ENCODE assay signal across 29 cellular contexts in genomic region chr4:174946246-174946645, GRCh38. TPM values are rescaled to one million over a fixed set of nuclear protein-coding genes. Genes with fewer than 3 reads are reported as not detected.
"Had no signal": no experiment of that assay in that cellular context is flagged by ENCODE, and none has a peak within 500 bp of the region (broad histone marks: within the 10 kb centered on the region; RNA-seq: fewer than 3 reads in every experiment).

No MANE protein-coding gene starts in this region.

- H3K36me3 ChIP-seq: MG63 had no signal

- DNase-seq: activated CD4-positive, alpha-beta memory T cell treated with anti-CD3 and anti-CD28 coated beads for 36 hours; activated CD4-positive, alpha-beta T cell treated with anti-CD3 and anti-CD28 coated beads, Interleukin-2, amount 10 ng/mL, durations not matched to agents 7 days and 5 days; activated CD4-positive, CD25-positive, alpha-beta regulatory T cell; activated CD8-positive, alpha-beta memory T cell treated with anti-CD3 and anti-CD28 coated beads for 24 hours; activated gamma-delta T cell; activated naive CD4-positive, alpha-beta T cell treated with anti-CD3 and anti-CD28 coated beads for 36 hours; activated T-cell treated with anti-CD3 and anti-CD28 coated beads for 4 hours; activated T-cell treated with anti-CD3 and anti-CD28 coated beads, Interleukin-2, amount 50 U/mL, for 48 hours; cerebellar nuclear complex; MG63; MV-4-11; NCI-H1105; NCI-H1436; NCI-H1694 treated with DMSO at 0.1 percent for 48 hours; NCI-H2171; NCI-H226; NCI-H526; NCI-H774; NK-92 treated with Interleukin-12 subunit alpha and Interleukin-12 subunit beta, amount 100 ng/mL, for 24 hours; SIG-M5; T-cell; T-helper 2 cell; T1000 had no signal

- ATAC-seq: activated T-helper 17 cell treated with anti-CD3 and anti-CD28 coated beads, Interleukin-2, amount 50 U/mL, for 72 hours; T-cell had no signal

- H3K27ac Mint-ChIP-seq: activated CD4-positive, alpha-beta memory T cell treated with anti-CD3 and anti-CD28 coated beads for 36 hours; activated CD4-positive, alpha-beta T cell treated with anti-CD3 and anti-CD28 coated beads, Interleukin-2, amount 10 ng/mL, durations not matched to agents 7 days and 5 days; activated naive CD4-positive, alpha-beta T cell treated with anti-CD3 and anti-CD28 coated beads for 36 hours; activated naive CD8-positive, alpha-beta T cell; activated T-helper 17 cell treated with anti-CD3 and anti-CD28 coated beads, Interleukin-2, amount 50 U/mL, for 72 hours; dendritic cell treated with granulocyte-macrophage colony-stimulating factor and Interleukin-4, amounts not matched to agents 40 ng/mL and 50 ng/mL, for 4 days; T-cell had no signal

- H3K4me1 Mint-ChIP-seq: activated CD4-positive, alpha-beta T cell treated with anti-CD3 and anti-CD28 coated beads, Interleukin-2, amount 10 ng/mL, durations not matched to agents 7 days and 5 days; activated T-helper 17 cell treated with anti-CD3 and anti-CD28 coated beads, Interleukin-2, amount 50 U/mL, for 72 hours; T-cell had no signal

- H3K4me3 ChIP-seq: MG63 had no signal

- H3K36me3 Mint-ChIP-seq: activated CD4-positive, alpha-beta memory T cell treated with anti-CD3 and anti-CD28 coated beads for 36 hours; activated naive CD8-positive, alpha-beta T cell; T-cell had no signal

- H3K4me3 Mint-ChIP-seq: activated CD4-positive, alpha-beta memory T cell treated with anti-CD3 and anti-CD28 coated beads for 36 hours; activated CD4-positive, alpha-beta T cell treated with anti-CD3 and anti-CD28 coated beads, Interleukin-2, amount 10 ng/mL, durations not matched to agents 7 days and 5 days; activated naive CD4-positive, alpha-beta T cell treated with anti-CD3 and anti-CD28 coated beads for 36 hours; activated naive CD8-positive, alpha-beta T cell; activated T-helper 17 cell treated with anti-CD3 and anti-CD28 coated beads, Interleukin-2, amount 50 U/mL, for 72 hours; dendritic cell treated with granulocyte-macrophage colony-stimulating factor and Interleukin-4, amounts not matched to agents 40 ng/mL and 50 ng/mL, for 4 days; T-cell had no signal

- H3K9me3 ChIP-seq: MG63 had no signal

- H3K27me3 Mint-ChIP-seq: activated CD4-positive, alpha-beta memory T cell treated with anti-CD3 and anti-CD28 coated beads for 36 hours; activated CD4-positive, alpha-beta T cell treated with anti-CD3 and anti-CD28 coated beads, Interleukin-2, amount 10 ng/mL, durations not matched to agents 7 days and 5 days; dendritic cell treated with granulocyte-macrophage colony-stimulating factor and Interleukin-4, amounts not matched to agents 40 ng/mL and 50 ng/mL, for 4 days; T-cell had no signal

- H3K27me3 ChIP-seq: MG63 had no signal

- H3K9me3 Mint-ChIP-seq: activated CD4-positive, alpha-beta T cell treated with anti-CD3 and anti-CD28 coated beads, Interleukin-2, amount 10 ng/mL, durations not matched to agents 7 days and 5 days had no signal

RNA-seq across cellular contexts. Expression of gene ADAM29, which starts 28.1 kb away (rescaled TPM):
- total RNA-seq: activated CD4-positive, alpha-beta memory T cell treated with anti-CD3 and anti-CD28 coated beads for 36 hours; activated CD4-positive, alpha-beta T cell treated with anti-CD3 and anti-CD28 coated beads, Interleukin-2, amount 10 ng/mL, durations not matched to agents 7 days and 5 days; activated naive CD4-positive, alpha-beta T cell treated with anti-CD3 and anti-CD28 coated beads for 36 hours; activated T-helper 17 cell treated with anti-CD3 and anti-CD28 coated beads, Interleukin-2, amount 50 U/mL, for 72 hours; cardiac septum; NCI-H460; RPMI7951; T-cell had no signal
